Comparison of ENCODE assay signal across 27 cellular contexts in the genomic region with DNA sequence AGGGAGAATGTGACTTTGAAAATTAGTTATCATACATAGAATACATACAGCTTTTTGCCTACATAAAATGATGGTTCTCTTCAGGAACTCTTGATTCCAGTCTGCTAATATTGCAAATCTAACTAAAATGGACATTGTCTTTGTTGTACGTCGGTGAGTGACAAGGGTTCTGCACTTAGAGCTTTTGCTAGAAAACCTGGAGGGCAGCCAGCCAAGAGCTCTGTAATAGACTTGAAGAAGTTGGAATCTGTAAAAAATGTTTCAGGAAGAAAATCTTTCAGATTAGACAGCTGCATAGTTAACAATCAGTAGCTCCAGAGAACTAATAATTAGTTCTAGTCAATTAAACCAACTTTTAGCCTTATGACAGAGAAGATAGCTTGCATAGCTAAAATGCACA.
"Had no signal": no experiment of that assay in that cellular context is flagged by ENCODE, and none has a peak within 500 bp of the region (broad histone marks: within the 10 kb centered on the region; RNA-seq: fewer than 3 reads in every experiment).

No MANE protein-coding gene starts in this region.

- H3K27me3 Mint-ChIP-seq: activated naive CD8-positive, alpha-beta T cell treated with anti-CD3 and anti-CD28 coated beads for 36 hours; natural killer cell treated with Interleukin-12 subunit alpha and Interleukin-12 subunit beta and Interleukin-15 and Interleukin-18, amount 100 ng/mL, for 72 hours; stimulated activated memory B cell treated with anti-CD40 and anti-IgM and Interleukin-4, amounts not matched to agents 10 μg/mL and 1 μg/mL and 100 μg/mL, for 72 hours; type B pancreatic cell had no signal

- H3K27me3 ChIP-seq: body of pancreas, esophagus muscularis mucosa, gastroesophageal sphincter, heart right ventricle, testis, vagina had no signal

- H3K36me3 ChIP-seq: esophagus muscularis mucosa, gastroesophageal sphincter, heart right ventricle, vagina had no signal

- H3K9ac ChIP-seq: parathyroid adenoma had no signal

- H3K27ac Mint-ChIP-seq: activated naive CD8-positive, alpha-beta T cell treated with anti-CD3 and anti-CD28 coated beads for 36 hours; activated T-helper 2 cell treated with anti-CD3 and anti-CD28 coated beads, Interferon-gamma antibody, Interleukin-2, Interleukin-4, amounts not matched to agents 10 μg/mL and 5 μg/mL and 100 μg/mL, durations not matched to agents 14 hours and 24 hours and 36 hours; natural killer cell treated with Interleukin-12 subunit alpha and Interleukin-12 subunit beta and Interleukin-15 and Interleukin-18, amount 100 ng/mL, for 72 hours; stimulated activated memory B cell treated with anti-CD40 and anti-IgM and Interleukin-4, amounts not matched to agents 10 μg/mL and 1 μg/mL and 100 μg/mL, for 72 hours; T-helper 1 cell treated with Interleukin-12 subunit alpha and Interleukin-12 subunit beta and Interleukin-4 antibody, amounts not matched to agents 30 μg/mL and 1 μg/mL, for 36 hours; type B pancreatic cell; WTC11 had no signal

- H3K4me1 ChIP-seq: body of pancreas, heart right ventricle, testis, vagina had no signal

- H3K4me3 Mint-ChIP-seq: activated naive CD8-positive, alpha-beta T cell treated with anti-CD3 and anti-CD28 coated beads for 36 hours; activated T-cell treated with anti-CD3 and anti-CD28 coated beads, Interleukin-2, amount 50 U/mL, for 4 hours; natural killer cell treated with Interleukin-12 subunit alpha and Interleukin-12 subunit beta and Interleukin-15 and Interleukin-18, amount 100 ng/mL, for 72 hours; stimulated activated memory B cell treated with anti-CD40 and anti-IgM and Interleukin-4, amounts not matched to agents 10 μg/mL and 1 μg/mL and 100 μg/mL, for 72 hours; T-helper 1 cell treated with Interleukin-12 subunit alpha and Interleukin-12 subunit beta and Interleukin-4 antibody, amounts not matched to agents 30 μg/mL and 1 μg/mL, for 36 hours; type B pancreatic cell; WTC11 had no signal

- H3K9me3 ChIP-seq: body of pancreas, esophagus muscularis mucosa, gastroesophageal sphincter, testis, vagina had no signal

- DNase-seq: activated CD8-positive, alpha-beta memory T cell treated with anti-CD3 and anti-CD28 coated beads, Interleukin-2, amount 50 U/mL, for 4 hours; activated naive CD4-positive, alpha-beta T cell; activated naive CD8-positive, alpha-beta T cell treated with anti-CD3 and anti-CD28 coated beads for 36 hours; activated T-cell treated with anti-CD3 and anti-CD28 coated beads, Interleukin-2, amount 50 U/mL, for 4 hours; amniotic stem cell; body of pancreas; dermis blood vessel endothelial cell; effector memory CD4-positive, alpha-beta T cell; heart right ventricle; kidney; right cardiac atrium; stimulated activated CD4-positive, alpha-beta T cell treated with anti-CD3 and anti-CD28 coated beads, Interleukin-1b, Interleukin-23, amount 100 ng/mL, for 48 hours; T1000; testis had no signal

- H3K4me3 ChIP-seq: body of pancreas, esophagus muscularis mucosa, gastroesophageal sphincter, heart right ventricle, lung, skin epidermis, testis, vagina had no signal

- ATAC-seq: activated T-cell treated with anti-CD3 and anti-CD28 coated beads, Interleukin-2, amount 50 U/mL, for 4 hours; body of pancreas; gastroesophageal sphincter; heart right ventricle; left lobe of liver; natural killer cell treated with Interleukin-12 subunit alpha and Interleukin-12 subunit beta and Interleukin-15 and Interleukin-18, amount 100 ng/mL, for 72 hours; right cardiac atrium; stimulated activated memory B cell treated with anti-CD40 and anti-IgM and Interleukin-4, amounts not matched to agents 10 μg/mL and 1 μg/mL and 100 μg/mL, for 72 hours; WTC11 had no signal

- H3K79me2 ChIP-seq: parathyroid adenoma had no signal

- H3K27ac ChIP-seq: body of pancreas, esophagus muscularis mucosa, gastroesophageal sphincter, heart right ventricle, parathyroid adenoma, skin epidermis, testis, vagina had no signal

- H3K36me3 Mint-ChIP-seq: activated naive CD8-positive, alpha-beta T cell treated with anti-CD3 and anti-CD28 coated beads for 36 hours; stimulated activated memory B cell treated with anti-CD40 and anti-IgM and Interleukin-4, amounts not matched to agents 10 μg/mL and 1 μg/mL and 100 μg/mL, for 72 hours; type B pancreatic cell had no signal

- H3K4me1 Mint-ChIP-seq: activated naive CD8-positive, alpha-beta T cell treated with anti-CD3 and anti-CD28 coated beads for 36 hours; stimulated activated memory B cell treated with anti-CD40 and anti-IgM and Interleukin-4, amounts not matched to agents 10 μg/mL and 1 μg/mL and 100 μg/mL, for 72 hours had no signal

- H2AFZ ChIP-seq: parathyroid adenoma had no signal
